11 cellular contexts compared by ENCODE assay signal in genomic region chr5:134435525-134435924, GRCh38. TPM values are rescaled to one million over a fixed set of nuclear protein-coding genes. Genes with fewer than 3 reads are reported as not detected.
DNase-seq lines count a peak whose midpoint lies in the region; ATAC-seq and TF ChIP-seq lines count a peak whose summit lies in the region.
"Had no signal": no experiment of that assay in that cellular context is flagged by ENCODE, and none has a peak within 500 bp of the region (broad histone marks: within the 10 kb centered on the region; RNA-seq: fewer than 3 reads in every experiment).

No MANE protein-coding gene starts in this region.

- H3K9me3 Mint-ChIP-seq in WTC11, result no peaks in the 10 kb centered on the region

- no peaks in the 10 kb centered on the region for H3K27me3 Mint-ChIP-seq in WTC11 (ENCODE audit: low read depth)
- H3K27me3 Mint-ChIP-seq: progenitor cell of endocrine pancreas had no signal

- no peak overlapping the region for H3K4ac ChIP-seq in mesendoderm (ENCODE audit: low read depth, low read length)

- H2BK15ac ChIP-seq in mesendoderm (replicated peaks; ENCODE audit: low read depth), result no peak overlapping the region

- H3K27ac Mint-ChIP-seq in WTC11, result peak overlapping the region; percentile 57
- H3K27ac Mint-ChIP-seq: progenitor cell of endocrine pancreas had no signal

- no peaks in the 10 kb centered on the region for H3K27me3 ChIP-seq in mesendoderm (ENCODE audit: insufficient read depth, low read length, poor library complexity)

- no CpG with 5 or more reads among the region's 2 CpGs for WGBS in mesendoderm (ENCODE audit: extremely low coverage, insufficient coverage, low lambda C conversion rate)

- no peaks in the 10 kb centered on the region for H3K79me2 ChIP-seq in mesendoderm (ENCODE audit: control insufficient read depth, insufficient read depth, low read length)

- ATAC-seq in WTC11, result no peak
- ATAC-seq in GM21526 (IDR thresholded peaks at IDR 0.05; ENCODE audit: low FRiP score, unreplicated experiment), result no peak
- no peak for ATAC-seq in HG03139 (IDR thresholded peaks at IDR 0.05; ENCODE audit: unreplicated experiment)

- in situ Hi-C loops in ACHN (cut with HindIII; ENCODE audit: low pct_ligation_motif_present, low pct_unique_long_range_greater_than_20kb, low sequenced_read_pairs), result no loop called here

- no peaks in the 10 kb centered on the region for H3K36me3 ChIP-seq in mesendoderm (ENCODE audit: control insufficient read depth, insufficient read depth, low read length)

- DNase-seq in ACHN (peak; percentile 11), EH (ENCODE audit: low read depth) (peak; percentile 56), WTC11 (ENCODE audit: low spot score) (no peak), mesendoderm (peak; percentile 45), SHP77 treated with DMSO at 0.1 percent for 48 hours (lab: John Stamatoyannopoulos, UW) (no peak), superior temporal gyrus (ENCODE audit: extremely low spot score) (no peak)
- DNase-seq: DND-41; effector memory CD4-positive, alpha-beta T cell had no signal

- H3K36me3 Mint-ChIP-seq in WTC11, result peaks cover 31% of the 10 kb centered on the region

- H3K4me2 ChIP-seq in mesendoderm (ENCODE audit: low read length), result no peak overlapping the region

- H2AK5ac ChIP-seq in mesendoderm (ENCODE audit: low read length), result no peak overlapping the region

- H4K5ac ChIP-seq in mesendoderm (ENCODE audit: low read length), result no peak overlapping the region

- POLR2A ChIA-PET in WTC11 (lab: Charles Lee), result no interaction called here

- no peak overlapping the region for H2BK5ac ChIP-seq in mesendoderm (ENCODE audit: low read length)

- H3K4me1 ChIP-seq in mesendoderm (ENCODE audit: control insufficient read depth, low read depth, low read length), result no peaks in the 10 kb centered on the region

- no peak overlapping the region for H3K23ac ChIP-seq in mesendoderm (ENCODE audit: low read length)

- H3K27ac ChIP-seq in mesendoderm (ENCODE audit: low read depth, low read length), result no peak overlapping the region

- peaks cover 36% of the 10 kb centered on the region for H3K4me1 Mint-ChIP-seq in WTC11

- H4K8ac ChIP-seq in mesendoderm (ENCODE audit: low read depth, low read length), result no peak overlapping the region

- no peak overlapping the region for H3K18ac ChIP-seq in mesendoderm (ENCODE audit: low read length)

- no peak overlapping the region for H3K9ac ChIP-seq in mesendoderm (ENCODE audit: low read length)

- CTCF ChIA-PET in WTC11 (lab: Charles Lee), result no interaction called here

- TF ChIP-seq CTCF in WTC11 (IDR thresholded peaks at IDR 0.05), result no peak

- H2BK120ac ChIP-seq in mesendoderm (ENCODE audit: low read depth, low read length), result no peak overlapping the region

- H3K4me3 ChIP-seq in mesendoderm (ENCODE audit: low read length), result no peak overlapping the region

- no peaks in the 10 kb centered on the region for H3K79me1 ChIP-seq in mesendoderm (ENCODE audit: low read length)

- no peak overlapping the region for H3K56ac ChIP-seq in mesendoderm (ENCODE audit: low read length)

- H3K4me3 Mint-ChIP-seq in WTC11, result no peak overlapping the region

TF ChIP-seq in WTC11, 78 proteins besides CTCF, POLR2A, EP300 and RAD21:
- no peak for TF ChIP-seq ZNF317 (CRISPR knock-in tag; IDR thresholded peaks at IDR 0.05; ENCODE audit: borderline replicate concordance, low read depth)
- no peak for TF ChIP-seq MAX (CRISPR knock-in tag; IDR thresholded peaks at IDR 0.05)
- TF ChIP-seq USF2 (CRISPR knock-in tag; IDR thresholded peaks at IDR 0.05), result no peak
- no peak for TF ChIP-seq ARID4B (CRISPR knock-in tag; IDR thresholded peaks at IDR 0.05; ENCODE audit: borderline replicate concordance)
- TF ChIP-seq HMGXB4 (CRISPR knock-in tag; IDR thresholded peaks at IDR 0.05), result no peak

RNA-seq across cellular contexts. Expression of gene CDKN2AIPNL, which starts 23.8 kb away (rescaled TPM):
- 54.3 to 60.7 TPM (median 59.8 TPM) in 3 replicates for total RNA-seq in WTC11 (2021)
- 57.0 TPM for polyA plus RNA-seq in mesendoderm (2013, experiment 1 of 2)
- 58.8 TPM for polyA plus RNA-seq in mesendoderm (2013, experiment 2 of 2)

Comparison
In these comparisons a context has a peak if more than half of its experiments do, and no peak if none do; other contexts are left out.
1. DNase-seq: peak in ACHN (single experiment), EH (single experiment) and mesendoderm (single experiment); none in WTC11 (single experiment), SHP77 treated with DMSO at 0.1 percent for 48 hours (single experiment) and superior temporal gyrus (single experiment).